ENCODE assay signal across 22 cellular contexts in the genomic region with DNA sequence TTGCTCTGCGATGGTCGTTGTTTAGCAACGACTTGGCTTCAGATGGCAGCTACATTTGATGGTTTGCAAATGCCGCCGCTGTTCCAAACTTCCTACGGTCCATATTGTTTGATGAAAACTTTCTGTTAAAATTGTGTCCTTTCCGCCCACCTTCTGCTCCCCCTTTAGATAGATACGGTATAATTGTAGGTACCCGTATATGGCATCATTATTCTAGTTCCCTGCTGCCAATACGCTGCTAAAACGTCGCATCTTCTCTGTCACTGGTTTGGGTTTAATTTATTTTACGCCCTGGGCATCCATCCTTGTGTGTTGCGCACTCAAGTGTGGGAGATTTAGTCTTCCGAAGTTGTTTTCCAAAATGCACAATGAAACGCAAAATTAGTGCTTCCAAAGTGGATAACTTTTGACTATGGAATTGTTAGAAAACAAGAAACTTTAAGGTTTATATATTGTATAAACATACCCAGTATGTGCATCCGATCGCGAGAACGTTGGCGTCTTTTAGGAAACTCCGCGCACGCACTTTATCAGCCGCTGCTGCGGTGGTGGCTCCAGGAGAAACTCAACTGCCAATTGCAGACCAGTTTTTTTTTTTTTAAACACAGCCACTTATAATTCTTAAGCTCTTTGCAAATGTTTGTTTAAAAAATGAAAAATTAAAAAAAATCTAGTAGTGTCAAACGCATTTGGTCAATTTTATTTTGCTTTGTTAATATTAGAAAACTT. TPM values are rescaled to one million over a fixed set of nuclear protein-coding genes. Genes with fewer than 3 reads are reported as not detected.
DNase-seq lines count a peak whose midpoint lies in the region; ATAC-seq, FAIRE-seq and TF ChIP-seq lines count a peak whose summit lies in the region.
"Had no signal": no experiment of that assay in that cellular context is flagged by ENCODE, and none has a peak within 500 bp of the region (broad histone marks: within the 10 kb centered on the region; RNA-seq: fewer than 3 reads in every experiment).

No MANE protein-coding gene starts in this region.

- H3K27ac ChIP-seq in astrocyte (ENCODE audit: low read depth, low read length), result no peak overlapping the region
- no peak overlapping the region for H3K27ac ChIP-seq in mesenchymal stem cell (ENCODE audit: low read length, poor library complexity, severe bottlenecking)
- H3K27ac ChIP-seq: heart left ventricle, prostate gland, vagina had no signal

- no peaks in the 10 kb centered on the region for H4K20me1 ChIP-seq in astrocyte (ENCODE audit: insufficient read depth, low read length)

- H3K4me2 ChIP-seq in astrocyte (ENCODE audit: low read length), result peak overlapping the region; percentile 81
- peak overlapping the region; percentile 98 for H3K4me2 ChIP-seq in mesenchymal stem cell (ENCODE audit: low read length, poor library complexity, severe bottlenecking)

- no peak overlapping the region for H3K4ac ChIP-seq in mesenchymal stem cell (ENCODE audit: low read depth in 1 of 2, low read length in 2 of 2)

- no peak overlapping the region for H2BK5ac ChIP-seq in mesenchymal stem cell (ENCODE audit: low read depth, low read length, poor library complexity, severe bottlenecking)

- H3K36me3 Mint-ChIP-seq in activated CD8-positive, alpha-beta memory T cell treated with anti-CD3 and anti-CD28 coated beads, Interleukin-2, amount 10 ng/mL, durations not matched to agents 7 days and 5 days, result peaks cover 10% of the 10 kb centered on the region
- H3K36me3 Mint-ChIP-seq in astrocyte (ENCODE audit: low read depth, unreplicated experiment), result no peaks in the 10 kb centered on the region
- H3K36me3 Mint-ChIP-seq in stimulated activated naive B cell treated with anti-CD40 and anti-IgM and Interleukin-4, amounts not matched to agents 10 μg/mL and 1 μg/mL and 100 μg/mL, for 72 hours, result peaks cover 0 to 4% of the 10 kb centered on the region in 2 donors

- no peak overlapping the region for H3K4me3 ChIP-seq in astrocyte (ENCODE audit: insufficient read depth, low read depth, low read length)
- H3K4me3 ChIP-seq in mesenchymal stem cell (ENCODE audit: insufficient read depth in 1 of 2, low read depth in 1 of 2, low read length in 2 of 2), result no peak overlapping the region

- no peak overlapping the region for H2AFZ ChIP-seq in astrocyte (ENCODE audit: low read depth, low read length)
- no peak overlapping the region for H2AFZ ChIP-seq in mesenchymal stem cell (ENCODE audit: low read depth, low read length)

- ATAC-seq in activated CD8-positive, alpha-beta memory T cell treated with anti-CD3 and anti-CD28 coated beads, Interleukin-2, amount 10 ng/mL, durations not matched to agents 7 days and 5 days, result no peak
- no peak for ATAC-seq in stimulated activated naive B cell treated with anti-CD40 and anti-IgM and Interleukin-4, amounts not matched to agents 10 μg/mL and 1 μg/mL and 100 μg/mL, for 72 hours (replicated peaks)
- no peak for ATAC-seq in GM19455 (IDR thresholded peaks at IDR 0.05; ENCODE audit: unreplicated experiment)
- ATAC-seq in HG03439 (IDR thresholded peaks at IDR 0.05; ENCODE audit: unreplicated experiment), result no peak
- no peak for ATAC-seq in GM21737 (IDR thresholded peaks at IDR 0.05; ENCODE audit: unreplicated experiment)
- ATAC-seq: Right ventricle myocardium inferior had no signal

- H4K91ac ChIP-seq in mesenchymal stem cell (ENCODE audit: low read length), result no peak overlapping the region

- H3K9me3 Mint-ChIP-seq in activated CD8-positive, alpha-beta memory T cell treated with anti-CD3 and anti-CD28 coated beads, Interleukin-2, amount 10 ng/mL, durations not matched to agents 7 days and 5 days (ENCODE audit: low read depth), result no peaks in the 10 kb centered on the region
- peaks cover 4% of the 10 kb centered on the region for H3K9me3 Mint-ChIP-seq in astrocyte (ENCODE audit: unreplicated experiment)
- H3K9me3 Mint-ChIP-seq in stimulated activated naive B cell treated with anti-CD40 and anti-IgM and Interleukin-4, amounts not matched to agents 10 μg/mL and 1 μg/mL and 100 μg/mL, for 72 hours, result no peaks in the 10 kb centered on the region
- H3K9me3 Mint-ChIP-seq: CD4-positive, alpha-beta T cell had no signal

- H2BK15ac ChIP-seq in mesenchymal stem cell (ENCODE audit: low read depth, poor library complexity, severe bottlenecking), result no peak overlapping the region

- H3K23ac ChIP-seq in mesenchymal stem cell (ENCODE audit: low read length in 2 of 2), result no peak overlapping the region

- no peaks in the 10 kb centered on the region for H3K79me1 ChIP-seq in mesenchymal stem cell (replicated peaks; ENCODE audit: low read length, poor library complexity, severe bottlenecking)

- no peak for DNase-seq in activated CD8-positive, alpha-beta memory T cell treated with anti-CD3 and anti-CD28 coated beads, Interleukin-2, amount 10 ng/mL, durations not matched to agents 7 days and 5 days
- DNase-seq in activated CD8-positive, alpha-beta memory T cell treated with anti-CD3 and anti-CD28 coated beads for 24 hours, result no peak
- DNase-seq in astrocyte (ENCODE audit: low read depth), result no peak
- no peak for DNase-seq in mesenchymal stem cell
- no peak for DNase-seq in stimulated activated naive B cell treated with anti-CD40 and anti-IgM and Interleukin-4, amounts not matched to agents 10 μg/mL and 1 μg/mL and 100 μg/mL, for 72 hours
- DNase-seq: activated CD4-positive, alpha-beta T cell treated with anti-CD3 and anti-CD28 coated beads for 1 hour; activated CD8-positive, alpha-beta memory T cell treated with anti-CD3 and anti-CD28 coated beads, Interleukin-2, amount 50 U/mL, for 4 hours; activated naive CD4-positive, alpha-beta T cell; CD4-positive, alpha-beta T cell; heart left ventricle; left cardiac atrium; NK-92 treated with Interleukin-12 subunit alpha and Interleukin-12 subunit beta, amount 100 ng/mL, for 24 hours; T-helper 9 cell had no signal

- H2BK120ac ChIP-seq in mesenchymal stem cell (ENCODE audit: low read depth, low read length), result no peak overlapping the region

- no peak for FAIRE-seq in astrocyte (lab: Jason Lieb, UNC)

- H3K27me3 Mint-ChIP-seq in activated CD8-positive, alpha-beta memory T cell treated with anti-CD3 and anti-CD28 coated beads, Interleukin-2, amount 10 ng/mL, durations not matched to agents 7 days and 5 days, result peaks cover 85% of the 10 kb centered on the region
- peaks cover 98% of the 10 kb centered on the region for H3K27me3 Mint-ChIP-seq in astrocyte (ENCODE audit: low read depth, unreplicated experiment)
- peaks cover 68 to 90% of the 10 kb centered on the region in 2 donors for H3K27me3 Mint-ChIP-seq in stimulated activated naive B cell treated with anti-CD40 and anti-IgM and Interleukin-4, amounts not matched to agents 10 μg/mL and 1 μg/mL and 100 μg/mL, for 72 hours

- H3K79me2 ChIP-seq in astrocyte (ENCODE audit: insufficient read depth, low read length), result no peaks in the 10 kb centered on the region

- peak overlapping the region; percentile 49 for H3K27ac Mint-ChIP-seq in activated CD8-positive, alpha-beta memory T cell treated with anti-CD3 and anti-CD28 coated beads, Interleukin-2, amount 10 ng/mL, durations not matched to agents 7 days and 5 days
- no peak overlapping the region for H3K27ac Mint-ChIP-seq in astrocyte (ENCODE audit: unreplicated experiment)
- peak overlapping the region; percentile 9 for H3K27ac Mint-ChIP-seq in stimulated activated naive B cell treated with anti-CD40 and anti-IgM and Interleukin-4, amounts not matched to agents 10 μg/mL and 1 μg/mL and 100 μg/mL, for 72 hours
- H3K27ac Mint-ChIP-seq: CD4-positive, alpha-beta T cell had no signal

- no peak overlapping the region for H3K9ac ChIP-seq in astrocyte (ENCODE audit: low read length)
- H3K9ac ChIP-seq in mesenchymal stem cell (ENCODE audit: low read length), result no peak overlapping the region

- H3K4me1 ChIP-seq in astrocyte (ENCODE audit: insufficient read depth, low read length) (peaks cover 7% of the 10 kb centered on the region), mesenchymal stem cell (ENCODE audit: control insufficient read depth, insufficient read depth, low read depth, low read length) (peaks cover 33% of the 10 kb centered on the region)

- H3K4me1 Mint-ChIP-seq in activated CD8-positive, alpha-beta memory T cell treated with anti-CD3 and anti-CD28 coated beads, Interleukin-2, amount 10 ng/mL, durations not matched to agents 7 days and 5 days, result peaks cover 6% of the 10 kb centered on the region
- peaks cover 5% of the 10 kb centered on the region for H3K4me1 Mint-ChIP-seq in astrocyte (ENCODE audit: low read depth, unreplicated experiment)
- H3K4me1 Mint-ChIP-seq in stimulated activated naive B cell treated with anti-CD40 and anti-IgM and Interleukin-4, amounts not matched to agents 10 μg/mL and 1 μg/mL and 100 μg/mL, for 72 hours, result peaks cover 9 to 17% of the 10 kb centered on the region in 2 donors

- peaks cover 2% of the 10 kb centered on the region for H3K9me3 ChIP-seq in astrocyte (ENCODE audit: insufficient read depth, low read depth, low read length)
- H3K9me3 ChIP-seq in mesenchymal stem cell (ENCODE audit: control insufficient read depth, low read length), result peaks cover 2% of the 10 kb centered on the region
- H3K9me3 ChIP-seq: heart left ventricle, prostate gland, vagina had no signal

- no peaks in the 10 kb centered on the region for H3K36me3 ChIP-seq in astrocyte (ENCODE audit: insufficient read depth, low read length)
- peaks cover 0 to 3% of the 10 kb centered on the region in 2 experiments for H3K36me3 ChIP-seq in mesenchymal stem cell (ENCODE audit: control insufficient read depth in 1 of 2, insufficient read depth in 2 of 2, low read depth in 1 of 2, low read length in 2 of 2)
- H3K36me3 ChIP-seq: heart left ventricle, prostate gland, vagina had no signal

- TF ChIP-seq CTCF in astrocyte (IDR thresholded peaks at IDR 0.05; ENCODE audit: insufficient read depth, low read depth, low read length), result no peak

- H2AK5ac ChIP-seq in mesenchymal stem cell (ENCODE audit: low read length, severe bottlenecking), result no peak overlapping the region

- H3K27me3 ChIP-seq in astrocyte (ENCODE audit: insufficient read depth, low read length), result peaks cover 93% of the 10 kb centered on the region
- peaks cover 75 to 100% of the 10 kb centered on the region in 2 experiments for H3K27me3 ChIP-seq in mesenchymal stem cell (ENCODE audit: control insufficient read depth in 1 of 2, insufficient read depth in 1 of 2, low read length in 2 of 2)

- no peak overlapping the region for H4K8ac ChIP-seq in mesenchymal stem cell (ENCODE audit: low read length)

- WGBS in mesenchymal stem cell, result 6% methylated on average over 21 of the region's 27 CpGs

- no peak overlapping the region for H3K14ac ChIP-seq in mesenchymal stem cell (ENCODE audit: low read length in 2 of 2)

- CTCF ChIA-PET in activated CD8-positive, alpha-beta memory T cell treated with anti-CD3 and anti-CD28 coated beads, Interleukin-2, amount 10 ng/mL, durations not matched to agents 7 days and 5 days (lab: Charles Lee), result no interaction called here

- no peak overlapping the region for H3K18ac ChIP-seq in mesenchymal stem cell (ENCODE audit: low read depth in 1 of 2, low read length in 2 of 2)

- H3K4me3 Mint-ChIP-seq in activated CD8-positive, alpha-beta memory T cell treated with anti-CD3 and anti-CD28 coated beads, Interleukin-2, amount 10 ng/mL, durations not matched to agents 7 days and 5 days, result peak overlapping the region; percentile 10
- peak overlapping the region; percentile 71 for H3K4me3 Mint-ChIP-seq in astrocyte (ENCODE audit: unreplicated experiment)
- H3K4me3 Mint-ChIP-seq in stimulated activated naive B cell treated with anti-CD40 and anti-IgM and Interleukin-4, amounts not matched to agents 10 μg/mL and 1 μg/mL and 100 μg/mL, for 72 hours, result peak overlapping the region in 1 of 2 donors; percentile 0
- H3K4me3 Mint-ChIP-seq: CD4-positive, alpha-beta T cell had no signal

- no peak overlapping the region for H2BK12ac ChIP-seq in mesenchymal stem cell (ENCODE audit: low read length in 2 of 2)

RNA-seq across cellular contexts. Expression of gene ATOH1, which starts 1.7 kb away (rescaled TPM):
- total RNA-seq in activated CD8-positive, alpha-beta memory T cell treated with anti-CD3 and anti-CD28 coated beads, Interleukin-2, amount 10 ng/mL, durations not matched to agents 7 days and 5 days, result not detected
- total RNA-seq in astrocyte, result not detected in 2 replicates
- polyA plus RNA-seq in mesenchymal stem cell (2013, experiment 1 of 2), result not detected
- polyA plus RNA-seq in mesenchymal stem cell (2013, experiment 2 of 2), result not detected
- total RNA-seq: CD4-positive, alpha-beta T cell; Daoy; fibroblast of lung; heart left ventricle; left cardiac atrium; LHCN-M2; prostate gland; Right ventricle myocardium inferior; vagina had no signal
- polyA plus RNA-seq: fibroblast of lung, heart left ventricle had no signal
